ENCODE assay signal across 1 cellular context in genomic region chr20:4226330-4227084, GRCh38.
TF ChIP-seq lines count a peak whose summit lies in the region.

No MANE protein-coding gene starts in this region.

TF ChIP-seq in H1, 55 proteins besides CTCF, POLR2A, EP300 and RAD21:
- TF ChIP-seq RBBP5 (IDR thresholded peaks at IDR 0.05; ENCODE audit: borderline replicate concordance, low read depth, low read length), result no peak
- no peak for TF ChIP-seq ATF2 (IDR thresholded peaks at IDR 0.05; ENCODE audit: low read length)
- TF ChIP-seq RFX5 (IDR thresholded peaks at IDR 0.05; ENCODE audit: borderline replicate concordance, low read depth, low read length), result no peak
- TF ChIP-seq JUND (IDR thresholded peaks at IDR 0.05; ENCODE audit: low read length), result no peak
- TF ChIP-seq ZNF274 (IDR thresholded peaks at IDR 0.05; ENCODE audit: borderline replicate concordance, extremely low read depth, low read length), result no peak
- TF ChIP-seq POU5F1 (IDR thresholded peaks at IDR 0.05; ENCODE audit: low read depth, low read length), result no peak
- no peak for TF ChIP-seq MAFK (IDR thresholded peaks at IDR 0.05; ENCODE audit: low read depth, low read length)
- no peak for TF ChIP-seq SP2 (IDR thresholded peaks at IDR 0.05; ENCODE audit: low read length)
- no peak for TF ChIP-seq BACH1 (IDR thresholded peaks at IDR 0.05; ENCODE audit: low read length)
- no peak for TF ChIP-seq SAP30 (IDR thresholded peaks at IDR 0.05; ENCODE audit: insufficient read depth, insufficient replicate concordance, low read length)
- TF ChIP-seq GABPA (IDR thresholded peaks at IDR 0.05; ENCODE audit: borderline replicate concordance, insufficient read depth, low read length), result no peak
- no peak for TF ChIP-seq KDM1A (IDR thresholded peaks at IDR 0.05; ENCODE audit: borderline replicate concordance, low read length)
- TF ChIP-seq TAF1 (IDR thresholded peaks at IDR 0.05; ENCODE audit: low read depth, low read length), result no peak
